Comparison of ENCODE assay signal across 1 cellular context in the genomic region with DNA sequence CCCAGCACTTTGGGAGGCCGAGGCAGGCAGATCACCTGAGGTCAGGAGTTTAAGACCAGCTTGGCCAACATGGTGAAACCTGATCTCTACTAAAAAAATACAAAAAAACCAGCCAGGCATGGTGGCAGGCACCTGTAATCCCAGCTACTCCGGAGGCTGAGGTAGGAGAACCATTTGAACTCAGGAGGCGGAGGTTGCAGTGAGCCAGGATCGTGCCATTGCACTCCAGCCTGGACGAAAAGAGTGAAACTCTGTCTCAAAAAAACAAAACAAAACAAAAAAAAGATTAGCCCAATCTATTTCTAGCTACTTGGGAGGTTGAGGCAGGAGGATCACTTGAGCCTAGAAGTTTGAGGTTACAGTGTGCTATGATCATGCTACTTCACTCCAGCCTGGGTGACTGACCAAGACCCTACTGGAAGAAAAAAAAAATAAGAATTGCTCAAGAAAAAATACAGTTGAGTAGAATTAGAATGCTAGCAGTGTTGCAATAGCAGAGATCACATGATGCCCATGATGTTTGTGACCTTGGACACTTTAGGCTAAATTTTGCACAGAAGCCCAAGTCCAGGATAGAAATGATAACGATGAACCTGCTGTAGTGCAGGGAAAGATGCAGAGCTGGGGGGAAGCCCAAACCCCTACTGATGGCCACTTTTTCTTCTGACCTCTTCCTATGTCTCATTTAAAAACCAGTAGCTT.
TF ChIP-seq lines count a peak whose summit lies in the region.

No MANE protein-coding gene starts in this region.

TF ChIP-seq in HepG2, 621 proteins besides CTCF, POLR2A, EP300 and RAD21 (continued from another document):
- TF ChIP-seq, protein P1, sequence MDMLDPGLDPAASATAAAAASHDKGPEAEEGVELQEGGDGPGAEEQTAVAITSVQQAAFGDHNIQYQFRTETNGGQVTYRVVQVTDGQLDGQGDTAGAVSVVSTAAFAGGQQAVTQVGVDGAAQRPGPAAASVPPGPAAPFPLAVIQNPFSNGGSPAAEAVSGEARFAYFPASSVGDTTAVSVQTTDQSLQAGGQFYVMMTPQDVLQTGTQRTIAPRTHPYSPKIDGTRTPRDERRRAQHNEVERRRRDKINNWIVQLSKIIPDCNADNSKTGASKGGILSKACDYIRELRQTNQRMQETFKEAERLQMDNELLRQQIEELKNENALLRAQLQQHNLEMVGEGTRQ (IDR thresholded peaks at IDR 0.05; ENCODE audit: low read depth, low read length): peak; percentile 57; the same call in 1 of the 2 replicates
- TF ChIP-seq, protein P1 (CRISPR knock-in tag; IDR thresholded peaks at IDR 0.05; ENCODE audit: borderline replicate concordance): peak; percentile 86; the same call in 1 of the 2 replicates
- TF ChIP-seq CCDC6 (CRISPR knock-in tag; IDR thresholded peaks at IDR 0.05) (no peak), CEBPB (IDR thresholded peaks at IDR 0.05; ENCODE audit: borderline replicate concordance, low read depth, low read length) (peak; percentile 90), POGZ (CRISPR knock-in tag; IDR thresholded peaks at IDR 0.05) (peak; percentile 80), GABPB1 (CRISPR knock-in tag; IDR thresholded peaks at IDR 0.05) (no peak), ZNF720 (CRISPR knock-in tag; IDR thresholded peaks at IDR 0.05) (no peak), PHF21A (CRISPR knock-in tag; IDR thresholded peaks at IDR 0.05) (peak; percentile 45; the same call in 1 of the 2 replicates), ZNF263 (CRISPR knock-in tag; IDR thresholded peaks at IDR 0.05) (no peak), SRY (CRISPR knock-in tag; IDR thresholded peaks at IDR 0.05) (no peak), SMC3 (IDR thresholded peaks at IDR 0.05; ENCODE audit: low read length) (peak; percentile 3; the same call in 1 of the 2 replicates), ZBTB7B (CRISPR knock-in tag; IDR thresholded peaks at IDR 0.05) (no peak), GLI4 (CRISPR knock-in tag; IDR thresholded peaks at IDR 0.05; ENCODE audit: borderline replicate concordance) (no peak), BCL6 (CRISPR knock-in tag; IDR thresholded peaks at IDR 0.05) (peak; percentile 45; the same call in 1 of the 2 replicates), ZNF772 (CRISPR knock-in tag; IDR thresholded peaks at IDR 0.05) (peak; percentile 55; the same call in 1 of the 2 replicates), NCOR1 (IDR thresholded peaks at IDR 0.05; ENCODE audit: borderline replicate concordance, low read length) (no peak), YEATS4 (CRISPR knock-in tag; IDR thresholded peaks at IDR 0.05; ENCODE audit: borderline replicate concordance) (no peak), ZNF607 (CRISPR knock-in tag; IDR thresholded peaks at IDR 0.05; ENCODE audit: borderline replicate concordance) (no peak), SMARCC2 (IDR thresholded peaks at IDR 0.05) (no peak), CHD4 (IDR thresholded peaks at IDR 0.05; ENCODE audit: borderline replicate concordance, low read length) (no peak), FOXA3 (CRISPR knock-in tag; IDR thresholded peaks at IDR 0.05) (peak; percentile 35; the same call in 1 of the 2 replicates), ZNF24 (IDR thresholded peaks at IDR 0.05) (no peak), TOPORS (CRISPR knock-in tag; IDR thresholded peaks at IDR 0.05) (no peak), SMARCE1 (IDR thresholded peaks at IDR 0.05; ENCODE audit: borderline replicate concordance) (no peak), CENPX (CRISPR knock-in tag; IDR thresholded peaks at IDR 0.05) (no peak), SOX5 (CRISPR knock-in tag; IDR thresholded peaks at IDR 0.05; ENCODE audit: borderline replicate concordance) (peak; percentile 43; the same call in 1 of the 2 replicates), HOXA9 (CRISPR knock-in tag; IDR thresholded peaks at IDR 0.05; ENCODE audit: borderline replicate concordance) (no peak), ZNF124 (CRISPR knock-in tag; IDR thresholded peaks at IDR 0.05) (no peak), ZFP82 (CRISPR knock-in tag; IDR thresholded peaks at IDR 0.05; ENCODE audit: borderline replicate concordance) (no peak), MXI1 (IDR thresholded peaks at IDR 0.05; ENCODE audit: borderline replicate concordance, low read depth, low read length) (no peak), ZNF883 (CRISPR knock-in tag; IDR thresholded peaks at IDR 0.05; ENCODE audit: not compliant biosample characterization) (no peak), MIXL1 (CRISPR knock-in tag; IDR thresholded peaks at IDR 0.05) (peak; percentile 58), ZFP36 (IDR thresholded peaks at IDR 0.05; ENCODE audit: borderline replicate concordance, low read depth, low read length, partially characterized antibody) (no peak), ZNF446 (CRISPR knock-in tag; IDR thresholded peaks at IDR 0.05) (no peak), ZNF260 (CRISPR knock-in tag; IDR thresholded peaks at IDR 0.05; ENCODE audit: borderline replicate concordance, low read depth) (no peak), CREB1 (IDR thresholded peaks at IDR 0.05) (no peak), CREB1 (CRISPR knock-in tag; IDR thresholded peaks at IDR 0.05) (no peak), RBM22 (optimal IDR thresholded peaks at IDR 0.05; ENCODE audit: low read length) (no peak), ZNF382 (CRISPR knock-in tag; IDR thresholded peaks at IDR 0.05; ENCODE audit: borderline replicate concordance) (no peak), HDAC6 (IDR thresholded peaks at IDR 0.05; ENCODE audit: low read depth, low read length) (no peak), TRIM24 (CRISPR knock-in tag; IDR thresholded peaks at IDR 0.05) (no peak), ZFAT (CRISPR knock-in tag; conservative IDR thresholded peaks at IDR 0.05) (no peak), MAZ (IDR thresholded peaks at IDR 0.05; ENCODE audit: borderline replicate concordance, low read depth, low read length) (no peak), MAZ (CRISPR knock-in tag; IDR thresholded peaks at IDR 0.05; ENCODE audit: low read depth) (no peak), ZBTB7A (CRISPR knock-in tag; IDR thresholded peaks at IDR 0.05) (no peak)
- TF ChIP-seq, protein P2, sequence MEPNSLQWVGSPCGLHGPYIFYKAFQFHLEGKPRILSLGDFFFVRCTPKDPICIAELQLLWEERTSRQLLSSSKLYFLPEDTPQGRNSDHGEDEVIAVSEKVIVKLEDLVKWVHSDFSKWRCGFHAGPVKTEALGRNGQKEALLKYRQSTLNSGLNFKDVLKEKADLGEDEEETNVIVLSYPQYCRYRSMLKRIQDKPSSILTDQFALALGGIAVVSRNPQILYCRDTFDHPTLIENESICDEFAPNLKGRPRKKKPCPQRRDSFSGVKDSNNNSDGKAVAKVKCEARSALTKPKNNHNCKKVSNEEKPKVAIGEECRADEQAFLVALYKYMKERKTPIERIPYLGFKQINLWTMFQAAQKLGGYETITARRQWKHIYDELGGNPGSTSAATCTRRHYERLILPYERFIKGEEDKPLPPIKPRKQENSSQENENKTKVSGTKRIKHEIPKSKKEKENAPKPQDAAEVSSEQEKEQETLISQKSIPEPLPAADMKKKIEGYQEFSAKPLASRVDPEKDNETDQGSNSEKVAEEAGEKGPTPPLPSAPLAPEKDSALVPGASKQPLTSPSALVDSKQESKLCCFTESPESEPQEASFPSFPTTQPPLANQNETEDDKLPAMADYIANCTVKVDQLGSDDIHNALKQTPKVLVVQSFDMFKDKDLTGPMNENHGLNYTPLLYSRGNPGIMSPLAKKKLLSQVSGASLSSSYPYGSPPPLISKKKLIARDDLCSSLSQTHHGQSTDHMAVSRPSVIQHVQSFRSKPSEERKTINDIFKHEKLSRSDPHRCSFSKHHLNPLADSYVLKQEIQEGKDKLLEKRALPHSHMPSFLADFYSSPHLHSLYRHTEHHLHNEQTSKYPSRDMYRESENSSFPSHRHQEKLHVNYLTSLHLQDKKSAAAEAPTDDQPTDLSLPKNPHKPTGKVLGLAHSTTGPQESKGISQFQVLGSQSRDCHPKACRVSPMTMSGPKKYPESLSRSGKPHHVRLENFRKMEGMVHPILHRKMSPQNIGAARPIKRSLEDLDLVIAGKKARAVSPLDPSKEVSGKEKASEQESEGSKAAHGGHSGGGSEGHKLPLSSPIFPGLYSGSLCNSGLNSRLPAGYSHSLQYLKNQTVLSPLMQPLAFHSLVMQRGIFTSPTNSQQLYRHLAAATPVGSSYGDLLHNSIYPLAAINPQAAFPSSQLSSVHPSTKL (CRISPR knock-in tag; IDR thresholded peaks at IDR 0.05): peak; percentile 59
- TF ChIP-seq, protein P3, sequence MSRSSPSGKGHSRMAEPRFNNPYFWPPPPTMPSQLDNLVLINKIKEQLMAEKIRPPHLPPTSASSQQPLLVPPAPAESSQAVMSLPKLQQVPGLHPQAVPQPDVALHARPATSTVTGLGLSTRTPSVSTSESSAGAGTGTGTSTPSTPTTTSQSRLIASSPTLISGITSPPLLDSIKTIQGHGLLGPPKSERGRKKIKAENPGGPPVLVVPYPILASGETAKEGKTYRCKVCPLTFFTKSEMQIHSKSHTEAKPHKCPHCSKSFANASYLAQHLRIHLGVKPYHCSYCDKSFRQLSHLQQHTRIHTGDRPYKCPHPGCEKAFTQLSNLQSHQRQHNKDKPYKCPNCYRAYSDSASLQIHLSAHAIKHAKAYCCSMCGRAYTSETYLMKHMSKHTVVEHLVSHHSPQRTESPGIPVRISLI (CRISPR knock-in tag; IDR thresholded peaks at IDR 0.05; ENCODE audit: borderline replicate concordance): 0 out of 2 replicates have a peak, but pooled peaks have one; percentile 48
- TF ChIP-seq, protein P4, sequence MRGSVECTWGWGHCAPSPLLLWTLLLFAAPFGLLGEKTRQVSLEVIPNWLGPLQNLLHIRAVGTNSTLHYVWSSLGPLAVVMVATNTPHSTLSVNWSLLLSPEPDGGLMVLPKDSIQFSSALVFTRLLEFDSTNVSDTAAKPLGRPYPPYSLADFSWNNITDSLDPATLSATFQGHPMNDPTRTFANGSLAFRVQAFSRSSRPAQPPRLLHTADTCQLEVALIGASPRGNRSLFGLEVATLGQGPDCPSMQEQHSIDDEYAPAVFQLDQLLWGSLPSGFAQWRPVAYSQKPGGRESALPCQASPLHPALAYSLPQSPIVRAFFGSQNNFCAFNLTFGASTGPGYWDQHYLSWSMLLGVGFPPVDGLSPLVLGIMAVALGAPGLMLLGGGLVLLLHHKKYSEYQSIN (CRISPR knock-in tag; IDR thresholded peaks at IDR 0.05; ENCODE audit: borderline replicate concordance): no peak
- TF ChIP-seq, protein P5, sequence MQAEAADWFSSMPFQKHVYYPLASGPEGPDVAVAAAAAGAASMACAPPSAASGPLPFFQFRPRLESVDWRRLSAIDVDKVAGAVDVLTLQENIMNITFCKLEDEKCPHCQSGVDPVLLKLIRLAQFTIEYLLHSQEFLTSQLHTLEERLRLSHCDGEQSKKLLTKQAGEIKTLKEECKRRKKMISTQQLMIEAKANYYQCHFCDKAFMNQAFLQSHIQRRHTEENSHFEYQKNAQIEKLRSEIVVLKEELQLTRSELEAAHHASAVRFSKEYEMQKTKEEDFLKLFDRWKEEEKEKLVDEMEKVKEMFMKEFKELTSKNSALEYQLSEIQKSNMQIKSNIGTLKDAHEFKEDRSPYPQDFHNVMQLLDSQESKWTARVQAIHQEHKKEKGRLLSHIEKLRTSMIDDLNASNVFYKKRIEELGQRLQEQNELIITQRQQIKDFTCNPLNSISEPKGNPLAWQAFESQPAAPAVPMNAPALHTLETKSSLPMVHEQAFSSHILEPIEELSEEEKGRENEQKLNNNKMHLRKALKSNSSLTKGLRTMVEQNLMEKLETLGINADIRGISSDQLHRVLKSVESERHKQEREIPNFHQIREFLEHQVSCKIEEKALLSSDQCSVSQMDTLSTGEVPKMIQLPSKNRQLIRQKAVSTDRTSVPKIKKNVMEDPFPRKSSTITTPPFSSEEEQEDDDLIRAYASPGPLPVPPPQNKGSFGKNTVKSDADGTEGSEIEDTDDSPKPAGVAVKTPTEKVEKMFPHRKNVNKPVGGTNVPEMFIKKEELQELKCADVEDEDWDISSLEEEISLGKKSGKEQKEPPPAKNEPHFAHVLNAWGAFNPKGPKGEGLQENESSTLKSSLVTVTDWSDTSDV (CRISPR knock-in tag; IDR thresholded peaks at IDR 0.05): no peak
- TF ChIP-seq, protein P6, sequence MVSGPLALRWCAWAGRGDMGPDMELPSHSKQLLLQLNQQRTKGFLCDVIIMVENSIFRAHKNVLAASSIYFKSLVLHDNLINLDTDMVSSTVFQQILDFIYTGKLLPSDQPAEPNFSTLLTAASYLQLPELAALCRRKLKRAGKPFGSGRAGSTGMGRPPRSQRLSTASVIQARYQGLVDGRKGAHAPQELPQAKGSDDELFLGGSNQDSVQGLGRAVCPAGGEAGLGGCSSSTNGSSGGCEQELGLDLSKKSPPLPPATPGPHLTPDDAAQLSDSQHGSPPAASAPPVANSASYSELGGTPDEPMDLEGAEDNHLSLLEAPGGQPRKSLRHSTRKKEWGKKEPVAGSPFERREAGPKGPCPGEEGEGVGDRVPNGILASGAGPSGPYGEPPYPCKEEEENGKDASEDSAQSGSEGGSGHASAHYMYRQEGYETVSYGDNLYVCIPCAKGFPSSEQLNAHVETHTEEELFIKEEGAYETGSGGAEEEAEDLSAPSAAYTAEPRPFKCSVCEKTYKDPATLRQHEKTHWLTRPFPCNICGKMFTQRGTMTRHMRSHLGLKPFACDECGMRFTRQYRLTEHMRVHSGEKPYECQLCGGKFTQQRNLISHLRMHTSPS (CRISPR knock-in tag; IDR thresholded peaks at IDR 0.05; ENCODE audit: low read depth): no peak
- TF ChIP-seq, protein P7, sequence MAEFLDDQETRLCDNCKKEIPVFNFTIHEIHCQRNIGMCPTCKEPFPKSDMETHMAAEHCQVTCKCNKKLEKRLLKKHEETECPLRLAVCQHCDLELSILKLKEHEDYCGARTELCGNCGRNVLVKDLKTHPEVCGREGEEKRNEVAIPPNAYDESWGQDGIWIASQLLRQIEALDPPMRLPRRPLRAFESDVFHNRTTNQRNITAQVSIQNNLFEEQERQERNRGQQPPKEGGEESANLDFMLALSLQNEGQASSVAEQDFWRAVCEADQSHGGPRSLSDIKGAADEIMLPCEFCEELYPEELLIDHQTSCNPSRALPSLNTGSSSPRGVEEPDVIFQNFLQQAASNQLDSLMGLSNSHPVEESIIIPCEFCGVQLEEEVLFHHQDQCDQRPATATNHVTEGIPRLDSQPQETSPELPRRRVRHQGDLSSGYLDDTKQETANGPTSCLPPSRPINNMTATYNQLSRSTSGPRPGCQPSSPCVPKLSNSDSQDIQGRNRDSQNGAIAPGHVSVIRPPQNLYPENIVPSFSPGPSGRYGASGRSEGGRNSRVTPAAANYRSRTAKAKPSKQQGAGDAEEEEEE (CRISPR knock-in tag; IDR thresholded peaks at IDR 0.05; ENCODE audit: borderline replicate concordance): no peak
